8 cellular contexts compared by ENCODE assay signal in the genomic region with DNA sequence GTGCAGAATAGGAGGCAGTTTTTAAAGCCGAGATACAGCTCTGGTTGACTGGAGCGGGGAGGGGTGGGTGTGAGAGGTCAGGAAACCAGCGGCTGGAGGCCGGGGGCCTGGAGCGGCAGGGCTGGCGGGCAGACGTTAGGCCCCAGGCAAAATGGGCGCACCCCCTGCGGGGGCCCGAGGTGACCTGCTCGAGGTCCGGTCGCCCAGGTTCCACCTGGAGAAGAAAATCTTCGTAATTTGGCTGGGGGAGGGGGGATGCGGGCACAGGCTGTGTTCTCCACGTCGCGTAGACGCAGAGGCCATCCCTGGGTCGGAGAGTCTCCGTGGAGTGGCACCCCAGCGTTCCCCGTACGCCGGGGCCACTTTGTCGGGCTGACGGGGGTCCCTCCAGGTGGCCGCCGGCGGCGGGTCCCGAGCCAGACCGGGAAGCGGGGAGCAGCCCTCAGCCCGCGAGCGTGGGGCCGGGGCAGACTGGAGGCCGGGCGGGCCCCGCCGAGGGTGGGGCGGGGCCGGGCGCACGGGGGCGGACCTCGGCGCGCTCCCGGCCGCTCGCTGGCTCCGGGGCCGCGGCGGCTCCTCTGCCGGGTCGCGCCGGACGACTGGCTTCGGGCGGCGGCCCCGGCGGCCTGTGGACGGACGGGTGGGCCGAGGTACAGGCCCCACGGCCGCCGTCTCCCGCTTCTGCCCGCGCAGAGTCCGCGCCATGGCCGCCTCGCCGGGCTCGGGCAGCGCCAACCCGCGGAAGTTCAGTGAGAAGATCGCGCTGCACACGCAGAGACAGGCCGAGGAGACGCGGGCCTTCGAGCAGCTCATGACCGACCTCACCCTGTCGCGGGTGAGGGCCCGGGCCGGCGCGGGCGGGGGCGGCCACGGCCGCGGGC. TPM values are rescaled to one million over a fixed set of nuclear protein-coding genes. Genes with fewer than 3 reads are reported as not detected.
DNase-seq lines count a peak whose midpoint lies in the region; ATAC-seq, FAIRE-seq and TF ChIP-seq lines count a peak whose summit lies in the region.

Gene CRTC3 (plus strand): TSS at position 555 of the 881 bp plus-strand sequence. CDS start 149 bp downstream, at position 704.

- no peak within 1 kb of the TSS for H2BK5ac ChIP-seq in H1 (ENCODE audit: low read depth, low read length)
- no peak within 1 kb of the TSS for H2BK5ac ChIP-seq in mesendoderm (ENCODE audit: low read length)

- H4K5ac ChIP-seq in H1 (ENCODE audit: insufficient read length, low read depth, low read length) (no peak within 1 kb of the TSS), mesendoderm (ENCODE audit: low read length) (no peak within 1 kb of the TSS)

- no peak for TF ChIP-seq POLR2A in H1 (IDR thresholded peaks at IDR 0.05; ENCODE audit: control extremely low read depth in 1 of 2, low read depth in 2 of 2, low read length in 2 of 2)

- TF ChIP-seq EP300 in H1 (IDR thresholded peaks at IDR 0.05; ENCODE audit: borderline replicate concordance in 1 of 2, low read depth in 2 of 2, low read length in 2 of 2): no peak

- H4K91ac ChIP-seq in H1 (replicated peaks; ENCODE audit: insufficient read length, low read length): no peak within 1 kb of the TSS

- H2AFZ ChIP-seq in H1 (ENCODE audit: low read length): peak within 1 kb of the TSS; percentile 63; the same call in 1 of the 2 replicates

- H2AK5ac ChIP-seq in H1 (ENCODE audit: low read depth, low read length) (no peak within 1 kb of the TSS), mesendoderm (ENCODE audit: low read length) (no peak within 1 kb of the TSS)

- H2BK20ac ChIP-seq in H1 (ENCODE audit: low read length): no peak within 1 kb of the TSS

- no peak within 1 kb of the TSS; the same call in 1 of the 2 replicates for H2BK15ac ChIP-seq in H1 (ENCODE audit: low read length)
- no peak within 1 kb of the TSS for H2BK15ac ChIP-seq in mesendoderm (replicated peaks; ENCODE audit: low read depth)

- peak within 1 kb of the TSS in 3 of 4 experiments; percentile 20 to 92 (median 43); a peak in 2 of 7 replicates for H3K9ac ChIP-seq in H1 (replicated peaks in 1 of 4; ENCODE audit: extremely low read depth in 1 of 4, low read depth in 3 of 4, low read length in 3 of 4)
- H3K9ac ChIP-seq in mesendoderm (ENCODE audit: low read length): peak within 1 kb of the TSS; percentile 84

- POLR2A ChIA-PET in H1 (lab: Charles Lee; ENCODE audit: partially characterized antibody): interaction anchor here (1.1 kb wide), 1 partner anchor 10 kb away, joined by 6 read pairs; no protein-coding TSS in a partner anchor

- peaks cover 0 to 3% of the 10 kb centered on the region in 2 experiments for H4K20me1 ChIP-seq in H1 (replicated peaks in 1 of 2; ENCODE audit: control insufficient read depth in 1 of 2, insufficient read depth in 2 of 2, low read length in 2 of 2)

- no peak within 1 kb of the TSS for H3K23ac ChIP-seq in H1 (ENCODE audit: insufficient read length)
- peak within 1 kb of the TSS; percentile 94 for H3K23ac ChIP-seq in mesendoderm (ENCODE audit: low read length)

- no peaks in the 10 kb centered on the region for H3K9me3 ChIP-seq in H1 (ENCODE audit: insufficient read depth in 2 of 2, low read depth in 1 of 2, low read length in 1 of 2)

- H3K79me1 ChIP-seq in H1 (ENCODE audit: low read depth, low read length) (no peaks in the 10 kb centered on the region), mesendoderm (ENCODE audit: low read length) (no peaks in the 10 kb centered on the region)

- no peak within 1 kb of the TSS for H3K14ac ChIP-seq in H1 (ENCODE audit: insufficient read length)

- H3K27ac ChIP-seq in H1 (ENCODE audit: low read depth, low read length) (no peak within 1 kb of the TSS), mesendoderm (ENCODE audit: low read depth, low read length) (no peak within 1 kb of the TSS)

- 4% methylated on average over 29 of the region's 104 CpGs; no CpG with 5 or more reads in 1 of the 2 experiments for WGBS in H1 (ENCODE audit: extremely low coverage in 1 of 2, insufficient coverage in 1 of 2, insufficient read length in 1 of 2, insufficient replicate concordance in 2 of 2, low coverage in 1 of 2, low lambda C conversion rate in 2 of 2, missing lambda C conversion rate in 1 of 2), 2 experiments
- WGBS in mesendoderm (ENCODE audit: extremely low coverage, insufficient coverage, low lambda C conversion rate): no CpG with 5 or more reads among the region's 104 CpGs

- DNase-seq in NK-92 treated with Interleukin-12 subunit alpha and Interleukin-12 subunit beta, amount 100 ng/mL, for 24 hours (lab: John Stamatoyannopoulos, UW): peak; percentile 43
- DNase-seq in NK-92 (lab: John Stamatoyannopoulos, UW; ENCODE audit: unreplicated experiment): no peak
- peak; percentile 63 for DNase-seq in NCI-H226
- DNase-seq in activated CD8-positive, alpha-beta memory T cell treated with anti-CD3 and anti-CD28 coated beads for 24 hours: peak; percentile 86
- peak in 1 of 2 experiments; percentile 75 for DNase-seq in H1 (ENCODE audit: low read depth in 1 of 2, low spot score in 2 of 2)
- peak; percentile 38 for DNase-seq in mesendoderm
- DNase-seq in stimulated activated CD8-positive, alpha-beta memory T cell treated with anti-CD3 and anti-CD28 coated beads, Interleukin-4, amount 100 ng/mL, for 1 hour (ENCODE audit: low read depth in 2 of 2, low spot score in 1 of 2): peak; percentile 10 to 18

- H3K4me3 ChIP-seq in H1 (ENCODE audit: extremely low read depth in 1 of 4, insufficient read depth in 2 of 4, low read depth in 3 of 4, low read length in 4 of 4) (peak within 1 kb of the TSS; percentile 55 to 73 (median 68)), mesendoderm (ENCODE audit: low read length) (peak within 1 kb of the TSS; percentile 70)

- H4K8ac ChIP-seq in H1 (ENCODE audit: extremely low read depth, insufficient read depth, low read length) (peak within 1 kb of the TSS; percentile 22), mesendoderm (ENCODE audit: low read depth, low read length) (no peak within 1 kb of the TSS)

- H2BK120ac ChIP-seq in H1 (replicated peaks; ENCODE audit: low read depth, low read length) (no peak within 1 kb of the TSS), mesendoderm (ENCODE audit: low read depth, low read length) (no peak within 1 kb of the TSS)

- peak within 1 kb of the TSS; percentile 77 for H3K56ac ChIP-seq in H1 (replicated peaks; ENCODE audit: insufficient read length, low read depth, low read length)
- peak within 1 kb of the TSS; percentile 93 for H3K56ac ChIP-seq in mesendoderm (ENCODE audit: low read length)

- H3K27me3 ChIP-seq in H1 (replicated peaks in 1 of 4; ENCODE audit: control insufficient read depth in 3 of 4, extremely low read depth in 1 of 4, insufficient read depth in 3 of 4, low read length in 3 of 4) (peaks cover 7 to 35% (median 29%) of the 10 kb centered on the region in 4 experiments), mesendoderm (ENCODE audit: insufficient read depth, low read length, poor library complexity) (peaks cover 8% of the 10 kb centered on the region)

- H3K36me3 ChIP-seq in H1 (ENCODE audit: control insufficient read depth in 2 of 4, insufficient read depth in 4 of 4, low read length in 3 of 4) (no peaks in the 10 kb centered on the region), mesendoderm (ENCODE audit: control insufficient read depth, insufficient read depth, low read length) (no peaks in the 10 kb centered on the region)

- H3K4ac ChIP-seq in H1 (replicated peaks; ENCODE audit: insufficient read length, low read depth, low read length): no peak within 1 kb of the TSS
- H3K4ac ChIP-seq in mesendoderm (ENCODE audit: low read depth, low read length): peak within 1 kb of the TSS; percentile 17

- no peaks in the 10 kb centered on the region; the same call in 1 of the 2 replicates for H3K23me2 ChIP-seq in H1 (ENCODE audit: low read depth, low read length)

- no peak for TF ChIP-seq CTCF in H1 (IDR thresholded peaks at IDR 0.05; ENCODE audit: control extremely low read depth in 1 of 3, insufficient read depth in 1 of 3, low read depth in 1 of 3, low read length in 3 of 3)

- 0 out of 7 replicates have a peak, but pooled peaks cover 0 to 2% (median 0%) of the 10 kb centered on the region in 4 experiments for H3K4me1 ChIP-seq in H1 (replicated peaks in 1 of 4; ENCODE audit: control insufficient read depth in 3 of 4, insufficient read depth in 4 of 4, low read length in 3 of 4)
- no peaks in the 10 kb centered on the region for H3K4me1 ChIP-seq in mesendoderm (ENCODE audit: control insufficient read depth, low read depth, low read length)

- TF ChIP-seq RAD21 in H1 (IDR thresholded peaks at IDR 0.05 in 1 of 2, conservative IDR thresholded peaks at IDR 0.05 in 1 of 2; ENCODE audit: low read depth in 2 of 2, low read length in 2 of 2): no peak

- H3K18ac ChIP-seq in H1 (ENCODE audit: extremely low read depth, low read length): peak within 1 kb of the TSS; percentile 19; the same call in 1 of the 2 replicates
- H3K18ac ChIP-seq in mesendoderm (ENCODE audit: low read length): peak within 1 kb of the TSS; percentile 88

- H3K4me2 ChIP-seq in H1 (ENCODE audit: insufficient read depth in 1 of 2, low read depth in 2 of 2, low read length in 2 of 2) (peak within 1 kb of the TSS; percentile 49 to 82), mesendoderm (ENCODE audit: low read length) (peak within 1 kb of the TSS; percentile 86)

- ATAC-seq in HG02870 (IDR thresholded peaks at IDR 0.05; ENCODE audit: unreplicated experiment): peak; percentile 69

- H3K79me2 ChIP-seq in H1 (ENCODE audit: control insufficient read depth in 1 of 2, insufficient read depth in 2 of 2, low read length in 2 of 2) (no peaks in the 10 kb centered on the region), mesendoderm (ENCODE audit: control insufficient read depth, insufficient read depth, low read length) (no peaks in the 10 kb centered on the region)

- no peak within 1 kb of the TSS for H2BK12ac ChIP-seq in H1 (ENCODE audit: low read depth, low read length)

- no peak for FAIRE-seq in H1 (lab: Jason Lieb, UNC)

- CTCF ChIA-PET in H1 (lab: Charles Lee; ENCODE audit: partially characterized antibody): interaction anchor here (0.5 to 2.5 kb wide), 8 partner anchors 9 to 209 kb away, joined by 3 to 10 read pairs (median 4); no protein-coding TSS in a partner anchor

TF ChIP-seq in H1, 55 proteins besides CTCF, POLR2A, EP300 and RAD21 (continues in another document):
- TF ChIP-seq CHD2 (IDR thresholded peaks at IDR 0.05; ENCODE audit: low read length) (no peak), SUZ12 (IDR thresholded peaks at IDR 0.05; ENCODE audit: low read length) (0 out of 2 replicates have a peak, but pooled peaks have one; percentile 32), NANOG (IDR thresholded peaks at IDR 0.05; ENCODE audit: insufficient read depth, low read depth, low read length, poor library complexity, severe bottlenecking) (no peak)

RNA-seq across cellular contexts. Expression of gene CRTC3, which starts in this region (rescaled TPM):
- total RNA-seq in H1 (2021; fragmentation: NEBNext Ultra II Directional; extraction: Animal tissue kit (Norgen Biotek cat#: 25700)): 5.0 and 5.1 TPM in 2 replicates
- 5.1 and 5.3 TPM in 2 replicates for polyA plus RNA-seq in H1 (2011; rRNA removed)
- 3.0 TPM for polyA plus RNA-seq in H1 (2011; cell fraction: cytosol; rRNA removed)
- polyA plus RNA-seq in H1 (2011; cell fraction: nucleus; rRNA removed): 5.1 TPM
- polyA plus RNA-seq in H1 (2012, experiment 1 of 2): 4.2 to 5.4 TPM (median 4.9 TPM) in 4 replicates
- 3.0 TPM for polyA plus RNA-seq in H1 (2012, experiment 2 of 2)
- 2.2 TPM for polyA plus RNA-seq in H1 (2013, experiment 1 of 2)
- polyA plus RNA-seq in H1 (2013, experiment 2 of 2): 2.0 TPM
- polyA minus RNA-seq in H1 (2011; rRNA and poly(A)+ RNA removed): 6.2 and 6.9 TPM in 2 replicates
- polyA minus RNA-seq in H1 (2011; cell fraction: cytosol; rRNA and poly(A)+ RNA removed): 3.7 TPM
- polyA minus RNA-seq in H1 (2011; cell fraction: nucleus; rRNA and poly(A)+ RNA removed): 6.4 TPM
- 2.7 TPM for polyA plus RNA-seq in mesendoderm (2013, experiment 1 of 2)
- polyA plus RNA-seq in mesendoderm (2013, experiment 2 of 2): 2.3 TPM
